ENCODE assay signal across 8 cellular contexts in genomic region chr17:8294814-8295316, GRCh38. TPM values are rescaled to one million over a fixed set of nuclear protein-coding genes. Genes with fewer than 3 reads are reported as not detected.
A peak's percentile ranks its signal among the peaks of the same experiment; 100 is the strongest.
DNase-seq lines count a peak whose midpoint lies in the region; FAIRE-seq and TF ChIP-seq lines count a peak whose summit lies in the region.

No MANE protein-coding gene starts in this region.

- no peak for FAIRE-seq in astrocyte (lab: Jason Lieb, UNC)

- H3K27ac ChIP-seq in HUES64 (ENCODE audit: low read depth, low read length) (no peak overlapping the region), astrocyte (ENCODE audit: low read depth, low read length) (peak overlapping the region; percentile 28), stomach (peak overlapping the region; percentile 92 to 97 (median 93))

- H4K20me1 ChIP-seq in astrocyte (ENCODE audit: insufficient read depth, low read length) = no peaks in the 10 kb centered on the region

- H3K9ac ChIP-seq in HUES64 (ENCODE audit: low read depth, low read length) = peak overlapping the region; percentile 6; the same call in 1 of the 2 replicates
- H3K9ac ChIP-seq in astrocyte (ENCODE audit: low read length) = peak overlapping the region; percentile 89

- H3K4me2 ChIP-seq in astrocyte (ENCODE audit: low read length) = peak overlapping the region; percentile 86

- H3K79me2 ChIP-seq in astrocyte (ENCODE audit: insufficient read depth, low read length) = no peaks in the 10 kb centered on the region

- WGBS in HUES64 = 17% methylated on average over 15 of the region's 15 CpGs
- 5 to 8% (median 6%) methylated on average over 15 of the region's 15 CpGs for WGBS in stomach, 5 donors

- TF ChIP-seq EP300 in stomach (IDR thresholded peaks at IDR 0.05) = no peak

- TF ChIP-seq CTCF in astrocyte (IDR thresholded peaks at IDR 0.05; ENCODE audit: insufficient read depth, low read depth, low read length) (no peak), stomach (IDR thresholded peaks at IDR 0.05) (no peak)

- H3K27ac Mint-ChIP-seq in astrocyte (ENCODE audit: unreplicated experiment) (peak overlapping the region; percentile 80), immature natural killer cell (peak overlapping the region; percentile 80 to 95 (median 92))

- H3K4me3 ChIP-seq in HUES64 (ENCODE audit: low read length) (peak overlapping the region; percentile 97), astrocyte (ENCODE audit: insufficient read depth, low read depth, low read length) (peak overlapping the region; percentile 74), stomach (peak overlapping the region; percentile 55 to 66 (median 60))

- H3K27me3 ChIP-seq in HUES64 (ENCODE audit: insufficient read depth, low read length) (no peaks in the 10 kb centered on the region), astrocyte (ENCODE audit: insufficient read depth, low read length) (no peaks in the 10 kb centered on the region), stomach (no peaks in the 10 kb centered on the region)

- peak overlapping the region; percentile 85 for H3K4me3 Mint-ChIP-seq in astrocyte (ENCODE audit: unreplicated experiment)
- peak overlapping the region; percentile 84 to 95 (median 91) for H3K4me3 Mint-ChIP-seq in immature natural killer cell

- H3K4me1 ChIP-seq in HUES64 (ENCODE audit: insufficient read depth, low read length) (no peaks in the 10 kb centered on the region), astrocyte (ENCODE audit: insufficient read depth, low read length) (peaks cover 7% of the 10 kb centered on the region), stomach (peaks cover 8 to 38% (median 20%) of the 10 kb centered on the region in 4 donors)

- H3K9me3 ChIP-seq in HUES64 (ENCODE audit: insufficient read depth, low read depth, low read length) = no peaks in the 10 kb centered on the region
- no peaks in the 10 kb centered on the region for H3K9me3 ChIP-seq in astrocyte (ENCODE audit: insufficient read depth, low read depth, low read length)
- H3K9me3 ChIP-seq in stomach = no peaks in the 10 kb centered on the region

- H3K36me3 Mint-ChIP-seq in astrocyte (ENCODE audit: low read depth, unreplicated experiment) = no peaks in the 10 kb centered on the region
- peaks cover 0 to 4% (median 4%) of the 10 kb centered on the region in 3 donors for H3K36me3 Mint-ChIP-seq in immature natural killer cell

- no peak for TF ChIP-seq POLR2A in stomach (IDR thresholded peaks at IDR 0.05)

- H3K36me3 ChIP-seq in HUES64 (ENCODE audit: insufficient read depth, low read length) = no peaks in the 10 kb centered on the region
- no peaks in the 10 kb centered on the region for H3K36me3 ChIP-seq in astrocyte (ENCODE audit: insufficient read depth, low read length)
- H3K36me3 ChIP-seq in stomach = peaks cover 0 to 10% (median 0%) of the 10 kb centered on the region in 4 donors

- intact Hi-C loops in stomach (cut with DNase I; ENCODE audit: low total_unique reads) = no loop called here
- intact Hi-C loops in posterior cingulate gyrus (cut with DNase I) = loop anchor here (2.0 kb wide), 1 partner anchor 46 kb away; the partner anchor contains the start of genes CTC1 and PFAS

- H3K9me3 Mint-ChIP-seq in astrocyte (ENCODE audit: unreplicated experiment) (no peaks in the 10 kb centered on the region), immature natural killer cell (no peaks in the 10 kb centered on the region)

- peak overlapping the region; percentile 88 for H2AFZ ChIP-seq in astrocyte (ENCODE audit: low read depth, low read length)

- H3K4me1 Mint-ChIP-seq in astrocyte (ENCODE audit: low read depth, unreplicated experiment) = peaks cover 7% of the 10 kb centered on the region
- peaks cover 36 to 41% of the 10 kb centered on the region in 2 donors for H3K4me1 Mint-ChIP-seq in immature natural killer cell

- H3K27me3 Mint-ChIP-seq in astrocyte (ENCODE audit: low read depth, unreplicated experiment) = no peaks in the 10 kb centered on the region
- peaks cover 2 to 11% (median 4%) of the 10 kb centered on the region in 3 donors for H3K27me3 Mint-ChIP-seq in immature natural killer cell (ENCODE audit: low read depth in 3 of 3)

- DNase-seq in astrocyte (ENCODE audit: low read depth) (no peak), immature natural killer cell (no peak), stomach (no peak), SIG-M5 treated with dmso at 0.1 percent for 504 hours (lab: John Stamatoyannopoulos, UW; ENCODE audit: unreplicated experiment) (no peak), NOMO-1 (lab: John Stamatoyannopoulos, UW; ENCODE audit: unreplicated experiment in 2 of 2) (no peak), putamen (ENCODE audit: low spot score) (no peak), posterior cingulate gyrus (no peak)

RNA-seq across cellular contexts. Expression of gene SLC25A35, which starts 0.3 kb away (rescaled TPM):
- polyA plus RNA-seq in HUES64 (2013, experiment 1 of 2) = 2.1 TPM
- polyA plus RNA-seq in HUES64 (2013, experiment 2 of 2) = 2.5 TPM
- 2.1 and 2.8 TPM in 2 replicates for total RNA-seq in astrocyte
- 1 to 10 TPM in 2 of 3 donors, under 1 TPM in 1; 0.91 to 2.6 (median 2.0) TPM for polyA plus RNA-seq in immature natural killer cell
- total RNA-seq in stomach = 10 to 100 TPM in 1 of 5 donors, 1 to 10 TPM in 2, under 1 TPM in 1, not detected in 1; 0.55 to 25.9 (median 4.8) TPM
- 1 to 10 TPM; 4.0 to 7.3 (median 4.4) TPM for polyA plus RNA-seq in stomach

RNA-seq across cellular contexts. Expression of gene RANGRF, which starts 6.4 kb away (rescaled TPM):
- polyA plus RNA-seq in HUES64 (2013, experiment 1 of 2) = 36.9 TPM
- 33.5 TPM for polyA plus RNA-seq in HUES64 (2013, experiment 2 of 2)
- total RNA-seq in astrocyte = 14.1 and 16.1 TPM in 2 replicates
- polyA plus RNA-seq in immature natural killer cell = 10 to 100 TPM; 94.7 to 99.7 (median 99.1) TPM
- total RNA-seq in stomach = 10 to 100 TPM in 1 of 5 donors, 1 to 10 TPM in 3, not detected in 1; 2.9 to 25.4 (median 7.6) TPM
- 10 to 100 TPM; 48.5 to 59.2 (median 54.1) TPM for polyA plus RNA-seq in stomach

RNA-seq across cellular contexts. Expression of gene ARHGEF15, which starts 15.2 kb away (rescaled TPM):
- polyA plus RNA-seq in HUES64 (2013, experiment 1 of 2) = 0.25 TPM
- polyA plus RNA-seq in HUES64 (2013, experiment 2 of 2) = 0.63 TPM
- total RNA-seq in astrocyte (0.23 TPM in 1 of 2 replicates, not detected in the other), stomach (100 to 1,000 TPM in 1 of 5 donors, 10 to 100 TPM in 2, 1 to 10 TPM in 2; 2.4 to 263 (median 11.0) TPM)
- polyA plus RNA-seq in immature natural killer cell (not detected), stomach (1 to 10 TPM; 2.8 to 5.7 (median 3.8) TPM)

RNA-seq across cellular contexts. Expression of gene ODF4, which starts 44.8 kb away (rescaled TPM):
- polyA plus RNA-seq in HUES64 (2013, experiment 1 of 2) = not detected
- polyA plus RNA-seq in HUES64 (2013, experiment 2 of 2) = not detected
- not detected in 2 replicates for total RNA-seq in astrocyte
- polyA plus RNA-seq in immature natural killer cell = not detected
- not detected for total RNA-seq in stomach
- polyA plus RNA-seq in stomach = not detected

RNA-seq across cellular contexts. Expression of gene PFAS, which starts 45.8 kb away (rescaled TPM):
- 63.3 TPM for polyA plus RNA-seq in HUES64 (2013, experiment 1 of 2)
- polyA plus RNA-seq in HUES64 (2013, experiment 2 of 2) = 55.2 TPM
- total RNA-seq in astrocyte = 33.7 and 35.4 TPM in 2 replicates
- 10 to 100 TPM in 2 of 3 donors, 1 to 10 TPM in 1; 5.4 to 18.2 (median 14.4) TPM for polyA plus RNA-seq in immature natural killer cell
- total RNA-seq in stomach = 10 to 100 TPM in 4 of 5 donors, 1 to 10 TPM in 1; 5.9 to 68.7 (median 25.3) TPM
- 10 to 100 TPM in 1 of 3 donors, 1 to 10 TPM in 2; 4.6 to 10.2 (median 6.3) TPM for polyA plus RNA-seq in stomach
